29 cellular contexts compared by ENCODE assay signal in the genomic region with DNA sequence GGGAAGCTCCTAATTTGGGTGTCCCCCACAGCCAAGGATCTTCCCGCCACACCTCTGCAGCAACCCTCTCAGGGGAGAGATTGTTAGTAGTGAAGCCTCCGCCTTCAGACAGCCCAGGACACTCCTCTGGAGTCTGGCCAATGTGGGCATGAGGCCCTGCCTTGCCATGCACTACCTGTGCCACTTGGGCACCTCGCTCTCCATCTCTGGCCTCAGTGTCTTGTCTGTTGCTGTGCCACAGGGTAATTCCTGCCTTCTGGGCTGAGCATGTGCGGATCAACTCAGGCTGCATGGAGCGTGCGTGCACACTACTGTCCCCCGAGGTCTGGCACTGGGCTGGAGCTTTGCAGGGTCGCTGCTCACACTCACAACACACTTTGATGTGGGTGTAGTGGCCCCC. TPM values are rescaled to one million over a fixed set of nuclear protein-coding genes. Genes with fewer than 3 reads are reported as not detected.
"Had no signal": no experiment of that assay in that cellular context is flagged by ENCODE, and none has a peak within 500 bp of the region (broad histone marks: within the 10 kb centered on the region; RNA-seq: fewer than 3 reads in every experiment).

No MANE protein-coding gene starts in this region.

- H3K4me3 Mint-ChIP-seq: effector memory CD8-positive, alpha-beta T cell; naive thymus-derived CD4-positive, alpha-beta T cell; neural crest cell; stimulated activated memory B cell treated with anti-CD40 and anti-IgM and Interleukin-4, amounts not matched to agents 10 μg/mL and 1 μg/mL and 100 μg/mL, for 72 hours; stimulated activated naive CD8-positive, alpha-beta T cell treated with anti-CD3 and anti-CD28 coated beads, Interleukin-15, Interleukin-2, amounts not matched to agents 100 ng/mL and 50 ng/mL, for 24 hours had no signal

- DNase-seq: effector memory CD8-positive, alpha-beta T cell; gastrocnemius medialis; heart right ventricle; hypothalamus; left cardiac atrium; left ventricle myocardium inferior; naive thymus-derived CD4-positive, alpha-beta T cell; occipital lobe; psoas muscle; retina; spleen; stimulated activated CD4-positive, alpha-beta T cell treated with anti-CD3 and anti-CD28 coated beads, Interleukin-15, amount 100 ng/mL, for 24 hours; stimulated activated CD4-positive, alpha-beta T cell treated with anti-CD3 and anti-CD28 coated beads, Interleukin-1b, Interleukin-23, amount 100 ng/mL, for 48 hours; stimulated activated CD4-positive, alpha-beta T cell treated with anti-CD3 and anti-CD28 coated beads, Interleukin-4, amount 100 ng/mL, for 24 hours; tibial artery; upper lobe of right lung had no signal

- H3K27ac ChIP-seq: epithelial cell of prostate, esophagus muscularis mucosa, gastrocnemius medialis, heart right ventricle, left ventricle myocardium inferior, pancreas, psoas muscle, spleen, tibial artery, upper lobe of right lung, vagina had no signal

- H3K4me1 Mint-ChIP-seq: neural crest cell had no signal

- H3K36me3 ChIP-seq: esophagus muscularis mucosa, gastrocnemius medialis, heart right ventricle, left ventricle myocardium inferior, pancreas, spleen, tibial artery, upper lobe of right lung, vagina had no signal

- H3K9me3 Mint-ChIP-seq: effector memory CD8-positive, alpha-beta T cell; naive thymus-derived CD4-positive, alpha-beta T cell; stimulated activated memory B cell treated with anti-CD40 and anti-IgM and Interleukin-4, amounts not matched to agents 10 μg/mL and 1 μg/mL and 100 μg/mL, for 72 hours; stimulated activated naive CD8-positive, alpha-beta T cell treated with anti-CD3 and anti-CD28 coated beads, Interleukin-15, Interleukin-2, amounts not matched to agents 100 ng/mL and 50 ng/mL, for 24 hours had no signal

- H3K4me1 ChIP-seq: left ventricle myocardium inferior, upper lobe of right lung had no signal

- H3K27ac Mint-ChIP-seq: effector memory CD8-positive, alpha-beta T cell; naive thymus-derived CD4-positive, alpha-beta T cell; stimulated activated memory B cell treated with anti-CD40 and anti-IgM and Interleukin-4, amounts not matched to agents 10 μg/mL and 1 μg/mL and 100 μg/mL, for 72 hours; stimulated activated naive CD8-positive, alpha-beta T cell treated with anti-CD3 and anti-CD28 coated beads, Interleukin-15, Interleukin-2, amounts not matched to agents 100 ng/mL and 50 ng/mL, for 24 hours had no signal

- ATAC-seq: effector memory CD8-positive, alpha-beta T cell; gastrocnemius medialis; heart right ventricle; left cardiac atrium; naive thymus-derived CD4-positive, alpha-beta T cell; pancreas; psoas muscle; sciatic nerve; stimulated activated memory B cell treated with anti-CD40 and anti-IgM and Interleukin-4, amounts not matched to agents 10 μg/mL and 1 μg/mL and 100 μg/mL, for 72 hours; upper lobe of right lung had no signal

- H3K36me3 Mint-ChIP-seq: naive thymus-derived CD4-positive, alpha-beta T cell; stimulated activated memory B cell treated with anti-CD40 and anti-IgM and Interleukin-4, amounts not matched to agents 10 μg/mL and 1 μg/mL and 100 μg/mL, for 72 hours had no signal

- H3K27me3 ChIP-seq: esophagus muscularis mucosa, gastrocnemius medialis, heart right ventricle, pancreas, upper lobe of right lung, vagina had no signal

- FAIRE-seq: islet of Langerhans, pancreas had no signal

- H3K9me3 ChIP-seq: esophagus muscularis mucosa, gastrocnemius medialis, heart right ventricle, left ventricle myocardium inferior, pancreas, psoas muscle, spleen, tibial artery, upper lobe of right lung, vagina had no signal

- H3K4me3 ChIP-seq: esophagus muscularis mucosa, gastrocnemius medialis, heart right ventricle, left ventricle myocardium inferior, lung, pancreas, psoas muscle, spleen, tibial artery, upper lobe of right lung, vagina had no signal

RNA-seq across cellular contexts. Expression of gene MESP1, which starts 7.9 kb away (rescaled TPM):
- total RNA-seq: mononuclear cell had no signal

RNA-seq across cellular contexts. Expression of gene MESP2, which starts 17.2 kb away (rescaled TPM):
- total RNA-seq: esophagus muscularis mucosa; gastrocnemius medialis; mononuclear cell; naive thymus-derived CD4-positive, alpha-beta T cell; occipital lobe; skeletal muscle tissue; spleen; temporal lobe; upper lobe of right lung; vagina had no signal
- polyA plus RNA-seq: naive thymus-derived CD4-positive, alpha-beta T cell had no signal
